In genomic region chr6:35305117-35305516, GRCh38 we compare ENCODE assay signal across 1 cellular context.
TF ChIP-seq lines count a peak whose summit lies in the region.

No MANE protein-coding gene starts in this region.

TF ChIP-seq in WTC11, 78 proteins besides CTCF, POLR2A, EP300 and RAD21:
- TF ChIP-seq PRRX2 (CRISPR knock-in tag; IDR thresholded peaks at IDR 0.05) = no peak
- TF ChIP-seq EMX1 (CRISPR knock-in tag; IDR thresholded peaks at IDR 0.05) = no peak
- TF ChIP-seq ATF3 (CRISPR knock-in tag; conservative IDR thresholded peaks at IDR 0.05) = no peak
- no peak for TF ChIP-seq MXD4 (CRISPR knock-in tag; IDR thresholded peaks at IDR 0.05; ENCODE audit: borderline replicate concordance)
- TF ChIP-seq SMAD4 (CRISPR knock-in tag; IDR thresholded peaks at IDR 0.05) = no peak
- TF ChIP-seq ZNF281 (CRISPR knock-in tag; IDR thresholded peaks at IDR 0.05) = no peak
- no peak for TF ChIP-seq HMGXB4 (CRISPR knock-in tag; IDR thresholded peaks at IDR 0.05)
- TF ChIP-seq ATF1 (CRISPR knock-in tag; IDR thresholded peaks at IDR 0.05) = no peak
- no peak for TF ChIP-seq MLX (CRISPR knock-in tag; IDR thresholded peaks at IDR 0.05)
